In the genomic region with DNA sequence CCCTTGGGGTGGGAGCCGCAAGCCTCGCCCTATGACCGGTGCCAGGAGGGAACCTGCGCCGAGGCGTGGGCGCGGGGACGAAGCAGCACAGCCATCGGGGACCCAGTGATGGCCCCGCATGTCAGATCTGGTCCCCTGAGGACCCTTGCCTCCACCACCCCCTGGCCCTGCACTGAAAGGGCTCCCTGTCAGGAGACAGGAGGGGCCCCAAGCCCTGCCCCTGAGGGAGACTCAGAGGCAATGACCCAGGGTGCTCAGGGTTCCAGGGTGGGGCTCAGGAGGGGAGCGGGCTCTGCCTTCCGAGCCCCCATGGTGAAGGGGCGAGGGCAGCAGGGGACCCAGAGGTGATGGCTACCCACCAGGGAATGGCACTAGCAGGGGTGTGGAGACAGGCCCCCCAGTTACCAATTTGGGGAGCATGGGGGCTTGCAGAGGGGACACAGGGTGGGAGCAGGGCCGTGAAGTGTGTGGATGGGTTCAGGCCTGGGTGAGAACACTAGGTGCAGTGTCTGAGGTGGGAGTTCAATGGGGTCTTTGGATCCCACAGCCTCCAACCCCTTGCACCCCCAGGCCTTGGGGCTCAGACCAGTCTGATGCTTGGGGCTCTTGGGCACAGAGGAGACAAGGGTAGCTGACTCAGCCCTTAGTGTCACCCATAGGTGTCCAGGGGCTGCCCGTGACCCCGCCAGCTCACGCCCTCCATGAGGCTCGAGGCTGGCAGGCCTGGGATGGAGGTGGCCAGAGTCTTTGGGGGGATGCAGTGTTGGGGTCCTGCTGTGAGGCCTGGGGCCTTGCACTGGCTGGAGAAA, we compare ENCODE assay signal across 8 cellular contexts.
A peak's percentile ranks its signal among the peaks of the same experiment; 100 is the strongest.
DNase-seq lines count a peak whose midpoint lies in the region; ATAC-seq and TF ChIP-seq lines count a peak whose summit lies in the region.

No MANE protein-coding gene starts in this region.

- TF ChIP-seq CTCF in RWPE2 (IDR thresholded peaks at IDR 0.05; ENCODE audit: poor library complexity, severe bottlenecking) (no peak), fibroblast of pulmonary artery (IDR thresholded peaks at IDR 0.05; ENCODE audit: low read length, missing control alignments) (no peak), retinal pigment epithelial cell (conservative IDR thresholded peaks at IDR 0.05; ENCODE audit: low read depth, low read length) (no peak)

- no peaks in the 10 kb centered on the region for H3K27me3 ChIP-seq in RWPE2 (ENCODE audit: insufficient read depth, poor library complexity, severe bottlenecking)

- H3K4me1 ChIP-seq in ES-I3 (ENCODE audit: insufficient read depth, low read length) (no peaks in the 10 kb centered on the region), RWPE2 (ENCODE audit: insufficient read depth, poor library complexity, severe bottlenecking) (no peaks in the 10 kb centered on the region)

- DNase-seq in RWPE2 (ENCODE audit: low spot score) (no peak), fibroblast of pulmonary artery (ENCODE audit: low read depth) (no peak), retinal pigment epithelial cell (ENCODE audit: low read depth) (no peak), NCI-H524 treated with DMSO at 0.1 percent for 48 hours (lab: John Stamatoyannopoulos, UW) (no peak), SHP77 treated with DMSO at 0.1 percent for 48 hours (lab: John Stamatoyannopoulos, UW) (no peak)

- H3K4me3 ChIP-seq in RWPE2 (ENCODE audit: severe bottlenecking), result peak overlapping the region; percentile 4
- H3K4me3 ChIP-seq in fibroblast of pulmonary artery (replicated peaks; ENCODE audit: low read depth, low read length), result peak overlapping the region; percentile 34
- peak overlapping the region; percentile 38 for H3K4me3 ChIP-seq in retinal pigment epithelial cell (ENCODE audit: low read length)

- H3K36me3 ChIP-seq in ES-I3 (ENCODE audit: insufficient read depth, low read length) (peaks cover 3% of the 10 kb centered on the region; the same call in 1 of the 2 replicates), RWPE2 (ENCODE audit: low read depth) (peaks cover 16% of the 10 kb centered on the region)

- no peak for ATAC-seq in RWPE2 (ENCODE audit: low read depth)
- no peak for ATAC-seq in GM21381 (IDR thresholded peaks at IDR 0.05; ENCODE audit: unreplicated experiment)
- ATAC-seq in HG03432 (IDR thresholded peaks at IDR 0.05; ENCODE audit: unreplicated experiment), result no peak

- H3K9me3 ChIP-seq in ES-I3 (ENCODE audit: control insufficient read depth, insufficient read depth, low read length), result no peaks in the 10 kb centered on the region
- H3K9me3 ChIP-seq in RWPE2 (ENCODE audit: severe bottlenecking), result no peaks in the 10 kb centered on the region

- peak overlapping the region; percentile 91 for H3K27ac ChIP-seq in RWPE2 (ENCODE audit: poor library complexity, severe bottlenecking)

- H3K9ac ChIP-seq in ES-I3 (ENCODE audit: low read depth, low read length), result peak overlapping the region; percentile 93
